In genomic region chr13:35618565-35619083, GRCh38 we compare ENCODE assay signal across 1 cellular context.
TF ChIP-seq lines count a peak whose summit lies in the region.

No MANE protein-coding gene starts in this region.

TF ChIP-seq in SK-N-SH, 30 proteins besides CTCF, POLR2A, EP300 and RAD21 (continued from another document):
- TF ChIP-seq ZBTB33 (IDR thresholded peaks at IDR 0.05; ENCODE audit: borderline replicate concordance, low read depth) (no peak), GATA2 (CRISPR knock-in tag; IDR thresholded peaks at IDR 0.05) (peak; percentile 48; the same call in 1 of the 2 replicates), MEF2A (IDR thresholded peaks at IDR 0.05; ENCODE audit: borderline replicate concordance, low read depth) (peak; percentile 24; the same call in 1 of the 2 replicates), SMC3 (IDR thresholded peaks at IDR 0.05; ENCODE audit: low read depth, low read length) (no peak), MAX (IDR thresholded peaks at IDR 0.05; ENCODE audit: low read depth) (no peak), ELF1 (IDR thresholded peaks at IDR 0.05) (no peak)
